In genomic region chr20:23649242-23649641, GRCh38 we compare ENCODE assay signal across 27 cellular contexts. TPM values are rescaled to one million over a fixed set of nuclear protein-coding genes. Genes with fewer than 3 reads are reported as not detected.
DNase-seq lines count a peak whose midpoint lies in the region; ATAC-seq, FAIRE-seq and TF ChIP-seq lines count a peak whose summit lies in the region.
"Had no signal": no experiment of that assay in that cellular context is flagged by ENCODE, and none has a peak within 500 bp of the region (broad histone marks: within the 10 kb centered on the region; RNA-seq: fewer than 3 reads in every experiment).

No MANE protein-coding gene starts in this region.

- H3K56ac ChIP-seq in H1 (replicated peaks; ENCODE audit: insufficient read length, low read depth, low read length) = no peak overlapping the region

- H3K79me2 ChIP-seq in HepG2 (ENCODE audit: insufficient read depth, low read length) = no peaks in the 10 kb centered on the region
- H3K79me2 ChIP-seq in H1 (ENCODE audit: control insufficient read depth in 1 of 2, insufficient read depth in 2 of 2, low read length in 2 of 2) = no peaks in the 10 kb centered on the region

- ATAC-seq in HepG2 = no peak
- ATAC-seq in right lobe of liver = no peak
- ATAC-seq in HG03520 (IDR thresholded peaks at IDR 0.05; ENCODE audit: unreplicated experiment) = no peak
- no peak for ATAC-seq in HG02885 (IDR thresholded peaks at IDR 0.05; ENCODE audit: poor library complexity, unreplicated experiment)

- TF ChIP-seq RAD21 in HepG2 (CRISPR knock-in tag; IDR thresholded peaks at IDR 0.05) (no peak), Ishikawa (IDR thresholded peaks at IDR 0.05; ENCODE audit: low read depth) (no peak), H1 (IDR thresholded peaks at IDR 0.05 in 1 of 2, conservative IDR thresholded peaks at IDR 0.05 in 1 of 2; ENCODE audit: low read depth in 2 of 2, low read length in 2 of 2) (no peak)

- no peaks in the 10 kb centered on the region for H3K9me3 ChIP-seq in HepG2 (ENCODE audit: low read length)
- H3K9me3 ChIP-seq in right lobe of liver = no peaks in the 10 kb centered on the region
- H3K9me3 ChIP-seq in H1 (ENCODE audit: insufficient read depth in 2 of 2, low read depth in 1 of 2, low read length in 1 of 2) = no peaks in the 10 kb centered on the region
- H3K9me3 ChIP-seq: BE2C, BLaER1 had no signal

- BruUV-seq in HepG2 (replicated peaks; lab: Mats Ljungman, UMichigan) = no TSS peak

- H2AFZ ChIP-seq in HepG2 (ENCODE audit: low read length) = no peak overlapping the region
- no peak overlapping the region for H2AFZ ChIP-seq in H1 (ENCODE audit: low read length)

- in situ Hi-C loops in HepG2 (cut with HindIII; ENCODE audit: extremely low pct_ligation_motif_present, low pct_unique_long_range_greater_than_20kb) = no loop called here

- no peak overlapping the region for H2BK120ac ChIP-seq in H1 (replicated peaks; ENCODE audit: low read depth, low read length)

- H3K27me3 ChIP-seq in HepG2 (ENCODE audit: control insufficient read depth in 1 of 2, insufficient read depth in 2 of 2, low read length in 2 of 2) (no peaks in the 10 kb centered on the region), right lobe of liver (no peaks in the 10 kb centered on the region), H1 (replicated peaks in 1 of 4; ENCODE audit: control insufficient read depth in 3 of 4, extremely low read depth in 1 of 4, insufficient read depth in 3 of 4, low read length in 3 of 4) (no peaks in the 10 kb centered on the region)
- H3K27me3 ChIP-seq: BE2C, BLaER1 had no signal

- DNase-seq in HepG2 (ENCODE audit: low spot score) = no peak
- DNase-seq in right lobe of liver = no peak
- DNase-seq in H1 (ENCODE audit: low read depth in 1 of 2, low spot score in 2 of 2) = no peak
- DNase-seq: ACHN; BE2C; C1 segment of cervical spinal cord; CD4-positive, alpha-beta memory T cell; CD4-positive, CD25-positive, alpha-beta regulatory T cell; CD8-positive, alpha-beta memory T cell; COR-L47; DMS 273 treated with DMSO at 0.1 percent for 48 hours; DMS153; DMS53; DMS79 treated with DMSO at 0.1 percent for 48 hours; GF-D8 had no signal

- H2BK5ac ChIP-seq in H1 (ENCODE audit: low read depth, low read length) = no peak overlapping the region

- H4K8ac ChIP-seq in H1 (ENCODE audit: extremely low read depth, insufficient read depth, low read length) = no peak overlapping the region

- intact Hi-C loops in HepG2 (cut with micrococcal nuclease; ENCODE audit: unreplicated experiment) = no loop called here
- intact Hi-C loops in right lobe of liver (cut with DNase I) = no loop called here

- H3K9ac ChIP-seq in HepG2 (ENCODE audit: insufficient read depth, low read depth, low read length) (no peak overlapping the region), H1 (replicated peaks in 1 of 4; ENCODE audit: extremely low read depth in 1 of 4, low read depth in 3 of 4, low read length in 3 of 4) (no peak overlapping the region)
- H3K9ac ChIP-seq: BLaER1 had no signal

- H3K23ac ChIP-seq in H1 (ENCODE audit: insufficient read length) = no peak overlapping the region

- no peak overlapping the region for H2BK15ac ChIP-seq in H1 (ENCODE audit: low read length)

- CTCF ChIA-PET in HepG2 (lab: Yijun Ruan, JAX; ENCODE audit: low intra/inter-chr PET ratio, low total read pairs) (no interaction called here), H1 (lab: Charles Lee; ENCODE audit: partially characterized antibody) (interaction anchor here (1.4 to 1.5 kb wide), 2 partner anchors 12 to 19 kb away, joined by 3 to 6 read pairs; no protein-coding TSS in a partner anchor)

- H4K5ac ChIP-seq in H1 (ENCODE audit: insufficient read length, low read depth, low read length) = no peak overlapping the region

- TF ChIP-seq EP300 in HepG2 (IDR thresholded peaks at IDR 0.05; ENCODE audit: low read depth in 2 of 2, low read length in 2 of 2) (no peak), HepG2 (CRISPR knock-in tag; IDR thresholded peaks at IDR 0.05; ENCODE audit: borderline replicate concordance) (no peak), Ishikawa (IDR thresholded peaks at IDR 0.05; ENCODE audit: borderline replicate concordance) (no peak), H1 (IDR thresholded peaks at IDR 0.05; ENCODE audit: borderline replicate concordance in 1 of 2, low read depth in 2 of 2, low read length in 2 of 2) (no peak)

- H3K4ac ChIP-seq in H1 (replicated peaks; ENCODE audit: insufficient read length, low read depth, low read length) = no peak overlapping the region

- POLR2A ChIA-PET in HepG2 (lab: Yijun Ruan, JAX) = interaction anchor here (1.3 to 3.4 kb wide), 6 partner anchors 11 to 1220 kb away, joined by 4 to 82 read pairs (median 8); partner anchors contain the start of genes CST3 and NXT1
- POLR2A ChIA-PET in H1 (lab: Charles Lee; ENCODE audit: partially characterized antibody) = no interaction called here

- H3K27ac ChIP-seq in HepG2 (ENCODE audit: extremely low read length, insufficient read depth, low read length) (no peak overlapping the region), right lobe of liver (no peak overlapping the region), H1 (ENCODE audit: low read depth, low read length) (no peak overlapping the region)
- H3K27ac ChIP-seq: 22Rv1, BLaER1 had no signal

- TF ChIP-seq POLR2A in HepG2 (IDR thresholded peaks at IDR 0.05; ENCODE audit: insufficient read depth in 1 of 2, low read depth in 2 of 2, low read length in 2 of 2) (no peak), right lobe of liver (IDR thresholded peaks at IDR 0.05) (no peak), H1 (IDR thresholded peaks at IDR 0.05; ENCODE audit: control extremely low read depth in 1 of 2, low read depth in 2 of 2, low read length in 2 of 2) (no peak)

- 73% methylated on average over 2 of the region's 2 CpGs for WGBS in HepG2 (ENCODE audit: low lambda C conversion rate)
- WGBS in right lobe of liver (ENCODE audit: insufficient coverage, low coverage, low lambda C conversion rate, missing lambda C conversion rate) = 88% methylated on average over 2 of the region's 2 CpGs
- 98% methylated on average over 2 of the region's 2 CpGs; no CpG with 5 or more reads in 1 of the 2 experiments for WGBS in H1 (ENCODE audit: extremely low coverage in 1 of 2, insufficient coverage in 1 of 2, insufficient read length in 1 of 2, insufficient replicate concordance in 2 of 2, low coverage in 1 of 2, low lambda C conversion rate in 2 of 2, missing lambda C conversion rate in 1 of 2), 2 experiments

- H2BK12ac ChIP-seq in H1 (ENCODE audit: low read depth, low read length) = no peak overlapping the region

- no peak overlapping the region for H3K18ac ChIP-seq in H1 (ENCODE audit: extremely low read depth, low read length)

- H3K23me2 ChIP-seq in H1 (ENCODE audit: low read depth, low read length) = no peaks in the 10 kb centered on the region; the same call in 1 of the 2 replicates

- TF ChIP-seq CTCF in HepG2 (CRISPR knock-in tag; IDR thresholded peaks at IDR 0.05) (no peak), right lobe of liver (IDR thresholded peaks at IDR 0.05) (no peak), H1 (IDR thresholded peaks at IDR 0.05; ENCODE audit: control extremely low read depth in 1 of 3, insufficient read depth in 1 of 3, low read depth in 1 of 3, low read length in 3 of 3) (no peak)

- no peak for FAIRE-seq in HepG2 (lab: Jason Lieb, UNC)
- no peak for FAIRE-seq in H1 (lab: Jason Lieb, UNC)
- FAIRE-seq: G401.6, GM12891, GM19239 had no signal

- no peak overlapping the region for H2BK20ac ChIP-seq in H1 (ENCODE audit: low read length)

- H3K4me1 ChIP-seq in HepG2 (ENCODE audit: insufficient read depth, low read length) (peaks cover 49% of the 10 kb centered on the region), right lobe of liver (no peaks in the 10 kb centered on the region), H1 (replicated peaks in 1 of 4; ENCODE audit: control insufficient read depth in 3 of 4, insufficient read depth in 4 of 4, low read length in 3 of 4) (peaks cover 0 to 2% (median 0%) of the 10 kb centered on the region in 4 experiments; a peak in 1 of 7 replicates)
- H3K4me1 ChIP-seq: BE2C had no signal

- H4K91ac ChIP-seq in H1 (replicated peaks; ENCODE audit: insufficient read length, low read length) = no peak overlapping the region

- H3K4me2 ChIP-seq in HepG2 (ENCODE audit: low read depth, low read length) (no peak overlapping the region), H1 (ENCODE audit: insufficient read depth in 1 of 2, low read depth in 2 of 2, low read length in 2 of 2) (no peak overlapping the region)
- H3K4me2 ChIP-seq: BLaER1 had no signal

- H3K36me3 ChIP-seq in HepG2 (replicated peaks in 1 of 2; ENCODE audit: control insufficient read depth in 1 of 2, insufficient read depth in 2 of 2, low read length in 2 of 2) (no peaks in the 10 kb centered on the region), right lobe of liver (no peaks in the 10 kb centered on the region), H1 (ENCODE audit: control insufficient read depth in 2 of 4, insufficient read depth in 4 of 4, low read length in 3 of 4) (no peaks in the 10 kb centered on the region)
- H3K36me3 ChIP-seq: BE2C, BLaER1 had no signal

- H3K4me3 ChIP-seq in HepG2 (replicated peaks in 1 of 3; ENCODE audit: insufficient read depth in 1 of 3, low read depth in 2 of 3, low read length in 3 of 3) (no peak overlapping the region), right lobe of liver (no peak overlapping the region), H1 (ENCODE audit: extremely low read depth in 1 of 4, insufficient read depth in 2 of 4, low read depth in 3 of 4, low read length in 4 of 4) (no peak overlapping the region)
- H3K4me3 ChIP-seq: BLaER1 had no signal

- H4K20me1 ChIP-seq in HepG2 (ENCODE audit: insufficient read depth, low read length) = no peaks in the 10 kb centered on the region
- no peaks in the 10 kb centered on the region for H4K20me1 ChIP-seq in H1 (replicated peaks in 1 of 2; ENCODE audit: control insufficient read depth in 1 of 2, insufficient read depth in 2 of 2, low read length in 2 of 2)
- H4K20me1 ChIP-seq: BLaER1 had no signal

- no peak overlapping the region for H3K14ac ChIP-seq in H1 (ENCODE audit: insufficient read length)

- H2AK5ac ChIP-seq in H1 (ENCODE audit: low read depth, low read length) = no peak overlapping the region

- H3K79me1 ChIP-seq in H1 (ENCODE audit: low read depth, low read length) = no peaks in the 10 kb centered on the region

RNA-seq across cellular contexts. Expression of gene CST3, which starts 11.5 kb away (rescaled TPM):
- total RNA-seq in HepG2 (2016; rRNA removed; fragmentation: Illumina TruSeq; extraction: Trizol) (300 and 690 TPM in 2 replicates), right lobe of liver (1,000 to 10,000 TPM in 1 of 6 experiments, 100 to 1,000 TPM in 5; 504 to 1,394 (median 638) TPM)
- total RNA-seq in HepG2 (2016; cell fraction: cytosol; rRNA removed; fragmentation: Illumina TruSeq; extraction: Trizol; ENCODE audit: low read depth) = 306 and 400 TPM in 2 replicates
- 277 and 657 TPM in 2 replicates for total RNA-seq in HepG2 (2016; cell fraction: insoluble cytoplasmic fraction; rRNA removed; fragmentation: Illumina TruSeq; extraction: Trizol)
- 267 and 341 TPM in 2 replicates for total RNA-seq in HepG2 (2016; cell fraction: membrane; rRNA removed; fragmentation: Illumina TruSeq; extraction: Trizol)
- total RNA-seq in HepG2 (2016; cell fraction: nucleus; rRNA removed; fragmentation: Illumina TruSeq; extraction: Trizol) = 478 and 575 TPM in 2 replicates
- polyA plus RNA-seq in HepG2 (2011; rRNA removed) (1,005 and 1,077 TPM in 2 replicates), H1 (2011; rRNA removed) (184 and 185 TPM in 2 replicates)
- 827 and 1,616 TPM in 2 replicates for polyA plus RNA-seq in HepG2 (2011; cell fraction: cytosol; rRNA removed)
- polyA plus RNA-seq in HepG2 (2011; cell fraction: nucleus; rRNA removed) = 530 and 563 TPM in 2 replicates
- polyA plus RNA-seq in HepG2 (2012) = 560 and 584 TPM in 2 replicates
- 569 and 650 TPM in 2 replicates for polyA plus RNA-seq in HepG2 (2016; cell fraction: cytosol; fragmentation: Illumina TruSeq; extraction: Trizol; ENCODE audit: low read depth)
- polyA plus RNA-seq in HepG2 (2016; cell fraction: insoluble cytoplasmic fraction; fragmentation: Illumina TruSeq; extraction: Trizol; ENCODE audit: low read depth) = 435 and 510 TPM in 2 replicates
- polyA plus RNA-seq in HepG2 (2016; cell fraction: membrane; fragmentation: Illumina TruSeq; extraction: Trizol; ENCODE audit: low read depth) = 388 and 429 TPM in 2 replicates
- 1,429 and 1,592 TPM in 2 replicates for polyA plus RNA-seq in HepG2 (2016; cell fraction: nucleus; fragmentation: Illumina TruSeq; extraction: Trizol; ENCODE audit: insufficient read depth, low read depth)
- polyA minus RNA-seq in HepG2 (2011; rRNA and poly(A)+ RNA removed; ENCODE audit: low replicate concordance) = 60.4 and 1,528 TPM in 2 replicates
- 688 and 730 TPM in 2 replicates for polyA minus RNA-seq in HepG2 (2011; cell fraction: cytosol; rRNA and poly(A)+ RNA removed)
- polyA minus RNA-seq in HepG2 (2011; cell fraction: nucleus; rRNA and poly(A)+ RNA removed) = 130 and 153 TPM in 2 replicates
- total RNA-seq in H1 (2021; fragmentation: NEBNext Ultra II Directional; extraction: Animal tissue kit (Norgen Biotek cat#: 25700)) = 53.2 and 58.1 TPM in 2 replicates
- 84.3 TPM for polyA plus RNA-seq in H1 (2011; cell fraction: cytosol; rRNA removed)
- 66.5 TPM for polyA plus RNA-seq in H1 (2011; cell fraction: nucleus; rRNA removed)
- polyA plus RNA-seq in H1 (2012, experiment 1 of 2) = 61.6 to 108 TPM (median 99.6 TPM) in 4 replicates
- polyA plus RNA-seq in H1 (2012, experiment 2 of 2) = 128 TPM
- polyA plus RNA-seq in H1 (2013, experiment 1 of 2) = 68.4 TPM
- polyA plus RNA-seq in H1 (2013, experiment 2 of 2) = 77.9 TPM
- 35.0 and 38.7 TPM in 2 replicates for polyA minus RNA-seq in H1 (2011; rRNA and poly(A)+ RNA removed)
- 54.3 TPM for polyA minus RNA-seq in H1 (2011; cell fraction: cytosol; rRNA and poly(A)+ RNA removed)
- polyA minus RNA-seq in H1 (2011; cell fraction: nucleus; rRNA and poly(A)+ RNA removed) = 21.1 TPM

RNA-seq across cellular contexts. Expression of gene CST4, which starts 39.6 kb away (rescaled TPM):
- total RNA-seq in HepG2 (2016; rRNA removed; fragmentation: Illumina TruSeq; extraction: Trizol) (not detected in 2 replicates), right lobe of liver (not detected)
- not detected in 2 replicates for total RNA-seq in HepG2 (2016; cell fraction: cytosol; rRNA removed; fragmentation: Illumina TruSeq; extraction: Trizol; ENCODE audit: low read depth)
- total RNA-seq in HepG2 (2016; cell fraction: insoluble cytoplasmic fraction; rRNA removed; fragmentation: Illumina TruSeq; extraction: Trizol) = not detected in 2 replicates
- not detected in 2 replicates for total RNA-seq in HepG2 (2016; cell fraction: membrane; rRNA removed; fragmentation: Illumina TruSeq; extraction: Trizol)
- total RNA-seq in HepG2 (2016; cell fraction: nucleus; rRNA removed; fragmentation: Illumina TruSeq; extraction: Trizol) = not detected in 2 replicates
- polyA plus RNA-seq in HepG2 (2011; rRNA removed) (0.16 TPM in 1 of 2 replicates, not detected in the other), H1 (2011; rRNA removed) (not detected in 2 replicates)
- polyA plus RNA-seq in HepG2 (2011; cell fraction: cytosol; rRNA removed) = not detected in 2 replicates
- polyA plus RNA-seq in HepG2 (2011; cell fraction: nucleus; rRNA removed) = not detected in 2 replicates
- not detected in 2 replicates for polyA plus RNA-seq in HepG2 (2012)
- not detected in 2 replicates for polyA plus RNA-seq in HepG2 (2016; cell fraction: cytosol; fragmentation: Illumina TruSeq; extraction: Trizol; ENCODE audit: low read depth)
- not detected in 2 replicates for polyA plus RNA-seq in HepG2 (2016; cell fraction: insoluble cytoplasmic fraction; fragmentation: Illumina TruSeq; extraction: Trizol; ENCODE audit: low read depth)
- polyA plus RNA-seq in HepG2 (2016; cell fraction: membrane; fragmentation: Illumina TruSeq; extraction: Trizol; ENCODE audit: low read depth) = not detected in 2 replicates
- polyA plus RNA-seq in HepG2 (2016; cell fraction: nucleus; fragmentation: Illumina TruSeq; extraction: Trizol; ENCODE audit: insufficient read depth, low read depth) = not detected in 2 replicates
- polyA minus RNA-seq in HepG2 (2011; rRNA and poly(A)+ RNA removed; ENCODE audit: low replicate concordance) = not detected in 2 replicates
- not detected in 2 replicates for polyA minus RNA-seq in HepG2 (2011; cell fraction: cytosol; rRNA and poly(A)+ RNA removed)
- not detected in 2 replicates for polyA minus RNA-seq in HepG2 (2011; cell fraction: nucleus; rRNA and poly(A)+ RNA removed)
- total RNA-seq in H1 (2021; fragmentation: NEBNext Ultra II Directional; extraction: Animal tissue kit (Norgen Biotek cat#: 25700)) = not detected in 2 replicates
- polyA plus RNA-seq in H1 (2011; cell fraction: cytosol; rRNA removed) = 0.12 TPM
- polyA plus RNA-seq in H1 (2011; cell fraction: nucleus; rRNA removed) = not detected
- polyA plus RNA-seq in H1 (2012, experiment 1 of 2) = 1.0 TPM in 1 of 4 replicates, not detected in the others
- 0.59 TPM for polyA plus RNA-seq in H1 (2012, experiment 2 of 2)
- not detected for polyA plus RNA-seq in H1 (2013, experiment 1 of 2)
- 0.18 TPM for polyA plus RNA-seq in H1 (2013, experiment 2 of 2)
- polyA minus RNA-seq in H1 (2011; rRNA and poly(A)+ RNA removed) = not detected in 2 replicates
- polyA minus RNA-seq in H1 (2011; cell fraction: cytosol; rRNA and poly(A)+ RNA removed) = not detected
- polyA minus RNA-seq in H1 (2011; cell fraction: nucleus; rRNA and poly(A)+ RNA removed) = not detected
- total RNA-seq: A172; A673; CD4-positive, alpha-beta memory T cell; CD4-positive, CD25-positive, alpha-beta regulatory T cell; CD8-positive, alpha-beta memory T cell had no signal
- polyA plus RNA-seq: AG04450; CD14-positive monocyte; CD4-positive, alpha-beta memory T cell; CD4-positive, CD25-positive, alpha-beta regulatory T cell; CD8-positive, alpha-beta memory T cell had no signal

RNA-seq across cellular contexts. Expression of gene CST9, which starts 43.5 kb away (rescaled TPM):
- total RNA-seq in HepG2 (2016; rRNA removed; fragmentation: Illumina TruSeq; extraction: Trizol) (0.07 TPM in 1 of 2 replicates, not detected in the other), right lobe of liver (not detected)
- total RNA-seq in HepG2 (2016; cell fraction: cytosol; rRNA removed; fragmentation: Illumina TruSeq; extraction: Trizol; ENCODE audit: low read depth) = not detected in 2 replicates
- total RNA-seq in HepG2 (2016; cell fraction: insoluble cytoplasmic fraction; rRNA removed; fragmentation: Illumina TruSeq; extraction: Trizol) = not detected in 2 replicates
- total RNA-seq in HepG2 (2016; cell fraction: membrane; rRNA removed; fragmentation: Illumina TruSeq; extraction: Trizol) = not detected in 2 replicates
- not detected in 2 replicates for total RNA-seq in HepG2 (2016; cell fraction: nucleus; rRNA removed; fragmentation: Illumina TruSeq; extraction: Trizol)
- polyA plus RNA-seq in HepG2 (2011; rRNA removed) (not detected in 2 replicates), H1 (2011; rRNA removed) (0.05 and 0.08 TPM in 2 replicates)
- polyA plus RNA-seq in HepG2 (2011; cell fraction: cytosol; rRNA removed) = not detected in 2 replicates
- polyA plus RNA-seq in HepG2 (2011; cell fraction: nucleus; rRNA removed) = not detected in 2 replicates
- polyA plus RNA-seq in HepG2 (2012) = not detected in 2 replicates
- not detected in 2 replicates for polyA plus RNA-seq in HepG2 (2016; cell fraction: cytosol; fragmentation: Illumina TruSeq; extraction: Trizol; ENCODE audit: low read depth)
- polyA plus RNA-seq in HepG2 (2016; cell fraction: insoluble cytoplasmic fraction; fragmentation: Illumina TruSeq; extraction: Trizol; ENCODE audit: low read depth) = not detected in 2 replicates
- not detected in 2 replicates for polyA plus RNA-seq in HepG2 (2016; cell fraction: membrane; fragmentation: Illumina TruSeq; extraction: Trizol; ENCODE audit: low read depth)
- polyA plus RNA-seq in HepG2 (2016; cell fraction: nucleus; fragmentation: Illumina TruSeq; extraction: Trizol; ENCODE audit: insufficient read depth, low read depth) = not detected in 2 replicates
- not detected in 2 replicates for polyA minus RNA-seq in HepG2 (2011; rRNA and poly(A)+ RNA removed; ENCODE audit: low replicate concordance)
- polyA minus RNA-seq in HepG2 (2011; cell fraction: cytosol; rRNA and poly(A)+ RNA removed) = not detected in 2 replicates
- 0.25 TPM in 1 of 2 replicates, not detected in the other for polyA minus RNA-seq in HepG2 (2011; cell fraction: nucleus; rRNA and poly(A)+ RNA removed)
- 0.19 TPM in 1 of 2 replicates, not detected in the other for total RNA-seq in H1 (2021; fragmentation: NEBNext Ultra II Directional; extraction: Animal tissue kit (Norgen Biotek cat#: 25700))
- polyA plus RNA-seq in H1 (2011; cell fraction: cytosol; rRNA removed) = 0.09 TPM
- polyA plus RNA-seq in H1 (2011; cell fraction: nucleus; rRNA removed) = 0.13 TPM
- polyA plus RNA-seq in H1 (2012, experiment 1 of 2) = not detected in 4 replicates
- polyA plus RNA-seq in H1 (2012, experiment 2 of 2) = not detected
- not detected for polyA plus RNA-seq in H1 (2013, experiment 1 of 2)
- not detected for polyA plus RNA-seq in H1 (2013, experiment 2 of 2)
- polyA minus RNA-seq in H1 (2011; rRNA and poly(A)+ RNA removed) = 0.09 TPM in 1 of 2 replicates, not detected in the other
- polyA minus RNA-seq in H1 (2011; cell fraction: cytosol; rRNA and poly(A)+ RNA removed) = not detected
- polyA minus RNA-seq in H1 (2011; cell fraction: nucleus; rRNA and poly(A)+ RNA removed) = not detected
- total RNA-seq: A172; A673; CD4-positive, alpha-beta memory T cell; CD4-positive, CD25-positive, alpha-beta regulatory T cell; CD8-positive, alpha-beta memory T cell had no signal
- polyA plus RNA-seq: AG04450; CD4-positive, alpha-beta memory T cell; CD4-positive, CD25-positive, alpha-beta regulatory T cell; CD8-positive, alpha-beta memory T cell had no signal

Comparison
In these comparisons a context has a peak if more than half of its experiments do, and no peak if none do; other contexts are left out.
1. Of the 41 proteins assayed by ChIP-seq in both HepG2 and H1: peak only in HepG2: none; only in H1: none; in both: CEBPB; in neither: 40.